Comparison of ENCODE assay signal across 1 cellular context in the genomic region with DNA sequence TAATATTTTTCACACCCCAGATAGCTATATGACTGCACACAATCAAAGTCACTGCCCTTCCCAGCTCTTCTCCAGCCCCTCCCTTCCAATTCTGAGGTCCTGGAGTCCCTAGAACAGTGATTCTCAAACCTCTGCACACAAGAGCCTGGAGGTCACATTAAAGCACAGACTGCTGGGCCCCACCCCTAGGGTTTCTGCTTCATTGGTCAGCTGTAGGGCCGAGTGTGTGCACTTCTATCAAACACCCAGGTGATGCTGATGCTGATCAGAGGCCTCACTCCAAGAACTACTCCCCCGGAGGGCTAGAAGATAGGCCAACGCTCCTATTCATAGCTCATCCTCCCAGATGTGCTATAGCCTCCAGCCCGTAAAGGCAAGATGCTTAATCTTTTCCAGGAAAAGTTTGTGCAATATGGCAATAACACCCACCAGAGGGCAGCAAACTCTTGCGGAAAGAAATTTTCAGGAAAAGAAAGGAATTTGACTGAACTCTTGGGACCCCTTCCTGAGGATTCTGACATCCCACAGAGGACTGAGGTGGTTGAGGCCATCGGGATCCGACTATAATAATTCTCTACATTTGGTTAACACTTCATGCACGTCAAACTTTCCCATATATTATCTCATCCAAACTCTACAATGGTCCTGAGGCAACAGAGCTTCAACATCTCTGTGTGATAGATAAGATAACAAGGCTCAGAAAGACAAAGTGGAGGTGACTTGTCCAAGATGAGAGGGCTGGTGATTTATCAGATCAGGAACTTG.
TF ChIP-seq lines count a peak whose summit lies in the region.

No MANE protein-coding gene starts in this region.

TF ChIP-seq in HepG2, 621 proteins besides CTCF, POLR2A, EP300 and RAD21 (continued from another document):
- TF ChIP-seq, protein P1, sequence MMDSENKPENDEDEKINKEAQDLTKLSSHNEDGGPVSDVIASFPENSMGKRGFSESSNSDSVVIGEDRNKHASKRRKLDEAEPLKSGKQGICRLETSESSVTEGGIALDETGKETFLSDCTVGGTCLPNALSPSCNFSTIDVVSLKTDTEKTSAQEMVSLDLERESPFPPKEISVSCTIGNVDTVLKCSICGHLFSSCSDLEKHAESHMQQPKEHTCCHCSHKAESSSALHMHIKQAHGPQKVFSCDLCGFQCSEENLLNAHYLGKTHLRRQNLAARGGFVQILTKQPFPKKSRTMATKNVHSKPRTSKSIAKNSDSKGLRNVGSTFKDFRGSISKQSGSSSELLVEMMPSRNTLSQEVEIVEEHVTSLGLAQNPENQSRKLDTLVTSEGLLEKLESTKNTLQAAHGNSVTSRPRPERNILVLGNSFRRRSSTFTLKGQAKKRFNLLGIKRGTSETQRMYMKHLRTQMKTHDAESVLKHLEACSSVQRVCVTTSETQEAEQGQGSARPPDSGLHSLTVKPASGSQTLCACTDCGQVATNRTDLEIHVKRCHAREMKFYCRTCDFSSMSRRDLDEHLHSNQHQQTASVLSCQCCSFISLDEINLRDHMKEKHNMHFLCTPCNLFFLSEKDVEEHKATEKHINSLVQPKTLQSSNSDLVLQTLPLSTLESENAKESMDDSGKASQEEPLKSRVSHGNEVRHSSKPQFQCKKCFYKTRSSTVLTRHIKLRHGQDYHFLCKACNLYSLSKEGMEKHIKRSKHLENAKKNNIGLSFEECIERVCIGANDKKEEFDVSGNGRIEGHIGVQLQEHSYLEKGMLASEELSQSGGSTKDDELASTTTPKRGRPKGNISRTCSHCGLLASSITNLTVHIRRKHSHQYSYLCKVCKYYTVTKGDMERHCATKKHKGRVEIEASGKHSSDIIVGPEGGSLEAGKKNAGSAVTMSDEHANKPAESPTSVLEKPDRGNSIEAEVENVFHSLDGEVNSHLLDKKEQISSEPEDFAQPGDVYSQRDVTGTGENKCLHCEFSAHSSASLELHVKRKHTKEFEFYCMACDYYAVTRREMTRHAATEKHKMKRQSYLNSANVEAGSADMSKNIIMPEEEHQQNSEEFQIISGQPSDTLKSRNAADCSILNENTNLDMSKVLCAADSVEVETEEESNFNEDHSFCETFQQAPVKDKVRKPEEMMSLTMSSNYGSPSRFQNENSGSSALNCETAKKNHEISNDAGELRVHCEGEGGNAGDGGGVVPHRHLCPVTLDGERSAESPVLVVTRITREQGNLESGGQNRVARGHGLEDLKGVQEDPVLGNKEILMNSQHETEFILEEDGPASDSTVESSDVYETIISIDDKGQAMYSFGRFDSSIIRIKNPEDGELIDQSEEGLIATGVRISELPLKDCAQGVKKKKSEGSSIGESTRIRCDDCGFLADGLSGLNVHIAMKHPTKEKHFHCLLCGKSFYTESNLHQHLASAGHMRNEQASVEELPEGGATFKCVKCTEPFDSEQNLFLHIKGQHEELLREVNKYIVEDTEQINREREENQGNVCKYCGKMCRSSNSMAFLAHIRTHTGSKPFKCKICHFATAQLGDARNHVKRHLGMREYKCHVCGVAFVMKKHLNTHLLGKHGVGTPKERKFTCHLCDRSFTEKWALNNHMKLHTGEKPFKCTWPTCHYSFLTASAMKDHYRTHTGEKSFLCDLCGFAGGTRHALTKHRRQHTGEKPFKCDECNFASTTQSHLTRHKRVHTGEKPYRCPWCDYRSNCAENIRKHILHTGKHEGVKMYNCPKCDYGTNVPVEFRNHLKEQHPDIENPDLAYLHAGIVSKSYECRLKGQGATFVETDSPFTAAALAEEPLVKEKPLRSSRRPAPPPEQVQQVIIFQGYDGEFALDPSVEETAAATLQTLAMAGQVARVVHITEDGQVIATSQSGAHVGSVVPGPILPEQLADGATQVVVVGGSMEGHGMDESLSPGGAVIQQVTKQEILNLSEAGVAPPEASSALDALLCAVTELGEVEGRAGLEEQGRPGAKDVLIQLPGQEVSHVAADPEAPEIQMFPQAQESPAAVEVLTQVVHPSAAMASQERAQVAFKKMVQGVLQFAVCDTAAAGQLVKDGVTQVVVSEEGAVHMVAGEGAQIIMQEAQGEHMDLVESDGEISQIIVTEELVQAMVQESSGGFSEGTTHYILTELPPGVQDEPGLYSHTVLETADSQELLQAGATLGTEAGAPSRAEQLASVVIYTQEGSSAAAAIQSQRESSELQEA (CRISPR knock-in tag; IDR thresholded peaks at IDR 0.05; ENCODE audit: not compliant biosample characterization) = peak; percentile 38
- TF ChIP-seq CENPT (CRISPR knock-in tag; IDR thresholded peaks at IDR 0.05; ENCODE audit: low read depth) = no peak
